ENCODE assay signal across 10 cellular contexts in the genomic region with DNA sequence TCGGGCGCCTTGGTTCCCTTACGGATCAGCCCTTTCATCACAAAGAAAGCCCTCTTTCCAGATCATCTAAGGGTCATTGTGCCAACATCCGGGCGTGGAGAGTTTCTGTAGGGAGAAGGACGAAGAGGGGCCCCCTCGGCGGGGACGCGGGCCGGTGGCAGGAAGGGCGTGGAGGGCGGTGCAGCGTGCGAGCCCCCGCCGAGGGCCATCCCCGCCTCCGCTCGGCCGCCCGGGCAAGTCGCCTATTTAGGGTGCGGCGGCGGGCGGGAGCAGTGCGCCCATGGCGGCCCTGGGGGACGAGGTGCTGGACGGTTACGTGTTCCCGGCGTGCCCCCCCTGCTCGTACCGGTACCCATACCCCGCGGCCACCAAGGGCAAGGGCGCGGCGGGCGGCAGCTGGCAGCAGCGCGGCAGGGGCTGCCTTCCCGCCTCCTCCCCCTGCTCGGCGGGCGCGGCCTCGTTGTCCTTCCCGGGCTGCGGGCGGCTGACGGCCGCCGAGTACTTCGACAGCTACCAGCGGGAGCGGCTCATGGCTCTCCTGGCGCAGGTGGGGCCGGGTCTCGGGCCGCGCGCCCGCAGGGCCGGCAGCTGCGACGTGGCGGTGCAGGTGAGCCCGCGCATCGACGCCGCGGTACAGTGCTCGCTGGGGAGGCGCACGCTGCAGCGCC. TPM values are rescaled to one million over a fixed set of nuclear protein-coding genes. Genes with fewer than 3 reads are reported as not detected.
DNase-seq lines count a peak whose midpoint lies in the region; ATAC-seq, FAIRE-seq and TF ChIP-seq lines count a peak whose summit lies in the region.
"Had no signal": no experiment of that assay in that cellular context is flagged by ENCODE, and none has a peak within 500 bp of the region (broad histone marks: within the 10 kb centered on the region; RNA-seq: fewer than 3 reads in every experiment).

ZAR1 (plus strand) TSS at position 241 of the 668 bp plus-strand sequence; CDS start at position 281, 40 bp downstream.

- no peak within 1 kb of the TSS for H2AFZ ChIP-seq in MM.1S (ENCODE audit: low read length)

- no peaks in the 10 kb centered on the region for H3K9me3 Mint-ChIP-seq in brain

- peak within 1 kb of the TSS in 4 of 5 experiments; percentile 70 to 78 (median 72) for H3K4me3 Mint-ChIP-seq in brain

- no peaks in the 10 kb centered on the region for H3K9me3 ChIP-seq in lower lobe of right lung
- H3K9me3 ChIP-seq in vagina: no peaks in the 10 kb centered on the region
- no peaks in the 10 kb centered on the region for H3K9me3 ChIP-seq in MM.1S (replicated peaks; ENCODE audit: insufficient read depth, low read length)

- H4K20me1 ChIP-seq in MM.1S (ENCODE audit: insufficient read depth, low read length): no peaks in the 10 kb centered on the region

- FAIRE-seq in frontal cortex (lab: Jason Lieb, UNC): no peak

- H3K4me3 ChIP-seq in lower lobe of right lung (peak within 1 kb of the TSS; percentile 47), vagina (peak within 1 kb of the TSS; percentile 37 to 49), MM.1S (ENCODE audit: low read length) (no peak within 1 kb of the TSS)

- peaks cover 8% of the 10 kb centered on the region for H3K4me1 ChIP-seq in lower lobe of right lung
- peaks cover 7% of the 10 kb centered on the region for H3K4me1 ChIP-seq in vagina
- no peaks in the 10 kb centered on the region for H3K4me1 ChIP-seq in MM.1S (ENCODE audit: low read length)

- H3K27me3 ChIP-seq in lower lobe of right lung (ENCODE audit: low read depth) (peaks cover 52% of the 10 kb centered on the region), vagina (no peaks in the 10 kb centered on the region), MM.1S (replicated peaks; ENCODE audit: insufficient read depth, low read length) (no peaks in the 10 kb centered on the region)

- H3K9me2 ChIP-seq in MM.1S (replicated peaks; ENCODE audit: insufficient read depth, low read length): no peaks in the 10 kb centered on the region

- H3K4me1 Mint-ChIP-seq in brain: no peaks in the 10 kb centered on the region

- intact Hi-C loops in lower lobe of right lung (cut with DNase I): no loop called here
- intact Hi-C loops in vagina (cut with DNase I): no loop called here

- no peaks in the 10 kb centered on the region for H3K79me2 ChIP-seq in MM.1S (ENCODE audit: low read length)

- no peak within 1 kb of the TSS for H3K9ac ChIP-seq in MM.1S (ENCODE audit: low read length)

- H3K36me3 ChIP-seq in lower lobe of right lung: no peaks in the 10 kb centered on the region
- H3K36me3 ChIP-seq in vagina: no peaks in the 10 kb centered on the region
- H3K36me3 ChIP-seq in MM.1S (replicated peaks; ENCODE audit: insufficient read depth, low read length): no peaks in the 10 kb centered on the region

- no peaks in the 10 kb centered on the region for H3K36me3 Mint-ChIP-seq in brain

- no peak for TF ChIP-seq POLR2A in vagina (IDR thresholded peaks at IDR 0.05)

- no peak for TF ChIP-seq CTCF in brain (conservative IDR thresholded peaks at IDR 0.05)
- TF ChIP-seq CTCF in lower lobe of right lung (IDR thresholded peaks at IDR 0.05): no peak
- no peak for TF ChIP-seq CTCF in vagina (IDR thresholded peaks at IDR 0.05)
- TF ChIP-seq CTCF in MM.1S (IDR thresholded peaks at IDR 0.05; ENCODE audit: low read length): no peak

- peaks cover 62% of the 10 kb centered on the region for H3K27me3 Mint-ChIP-seq in brain

- no peak within 1 kb of the TSS for H3K27ac Mint-ChIP-seq in brain

- DNase-seq in stimulated activated CD4-positive, alpha-beta T cell treated with anti-CD3 and anti-CD28 coated beads, Interleukin-4, amount 100 ng/mL, for 1 hour: peak; percentile 4
- no peak for DNase-seq in stimulated activated CD4-positive, alpha-beta T cell treated with anti-CD3 and anti-CD28 coated beads, Interleukin-1b, Interleukin-23, amount 100 ng/mL, for 48 hours
- peak; percentile 45 for DNase-seq in lower lobe of right lung
- no peak for DNase-seq in vagina (ENCODE audit: extremely low spot score in 2 of 2)
- no peak for DNase-seq in MM.1S
- no peak for DNase-seq in frontal cortex (ENCODE audit: low spot score in 2 of 2)
- no peak for DNase-seq in SKM-1 (lab: John Stamatoyannopoulos, UW; ENCODE audit: unreplicated experiment)
- DNase-seq: GF-D8, NCI-H187 had no signal

- ATAC-seq in lower lobe of right lung: peak; percentile 22 to 41

- H3K27ac ChIP-seq in lower lobe of right lung (no peak within 1 kb of the TSS), vagina (no peak within 1 kb of the TSS), MM.1S (ENCODE audit: low read length) (no peak within 1 kb of the TSS)

- no peak within 1 kb of the TSS for H3K4me2 ChIP-seq in MM.1S (ENCODE audit: low read depth, low read length)

- H3F3A ChIP-seq in MM.1S (ENCODE audit: insufficient read depth, low read length): no peaks in the 10 kb centered on the region

RNA-seq across cellular contexts. Expression of gene ZAR1, which starts in this region (rescaled TPM):
- 0.44 TPM for polyA plus RNA-seq in brain (ENCODE audit: insufficient read depth, low read depth, low replicate concordance)
- total RNA-seq in lower lobe of right lung (not detected), vagina (2.5 TPM), frontal cortex (0.41 TPM)

Comparison
In these comparisons a context has a peak if more than half of its experiments do, and no peak if none do; other contexts are left out.
1. Peak in DNase-seq, ATAC-seq and H3K4me3 ChIP-seq in lower lobe of right lung; RNA of the gene not detected or under 1 TPM.